ENCODE assay signal across 1 cellular context in the genomic region with DNA sequence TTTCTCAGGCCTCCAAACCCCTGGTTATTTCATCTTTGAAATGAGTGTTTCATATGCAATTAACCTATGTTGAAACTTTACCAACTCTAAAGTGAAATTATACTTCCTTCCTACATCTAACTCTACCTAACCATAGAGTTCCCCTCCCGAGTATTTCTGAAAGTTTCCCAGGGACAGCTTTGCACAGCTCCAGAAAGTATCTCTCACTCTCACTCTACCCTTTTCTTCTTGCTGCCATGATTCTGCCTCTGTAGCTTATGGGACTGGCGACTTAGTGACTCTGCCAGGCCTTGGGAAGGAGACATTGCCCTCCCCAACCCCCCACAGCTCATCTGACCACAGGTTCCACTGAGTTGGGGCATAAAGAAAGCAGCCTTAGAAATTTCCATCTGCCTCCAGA.
TF ChIP-seq lines count a peak whose summit lies in the region.

No MANE protein-coding gene starts in this region.

TF ChIP-seq in GM12878, 131 proteins besides CTCF, POLR2A, EP300 and RAD21 (continues in another document):
- TF ChIP-seq BHLHE40 (IDR thresholded peaks at IDR 0.05; ENCODE audit: borderline replicate concordance in 1 of 2, low read depth in 2 of 2, low read length in 1 of 2) (no peak), IKZF1 (conservative IDR thresholded peaks at IDR 0.05) (0 out of 2 replicates have a peak, but pooled peaks have one; percentile 5), CBX3 (IDR thresholded peaks at IDR 0.05; ENCODE audit: borderline replicate concordance, low read depth) (no peak), MTA2 (IDR thresholded peaks at IDR 0.05; ENCODE audit: low read depth) (no peak), RELA (IDR thresholded peaks at IDR 0.05; ENCODE audit: borderline replicate concordance, partially characterized antibody) (no peak), SMC3 (IDR thresholded peaks at IDR 0.05; ENCODE audit: borderline replicate concordance, low read length) (peak; percentile 14; the same call in 1 of the 2 replicates), KAT2A (conservative IDR thresholded peaks at IDR 0.05; ENCODE audit: control insufficient read depth, low read depth, low read length) (no peak), RAD51 (IDR thresholded peaks at IDR 0.05) (no peak), DPF2 (IDR thresholded peaks at IDR 0.05) (no peak), RFX5 (IDR thresholded peaks at IDR 0.05; ENCODE audit: low read depth, low read length) (no peak), FOS (IDR thresholded peaks at IDR 0.05; ENCODE audit: borderline replicate concordance, extremely low read depth, insufficient read length) (no peak), SIX5 (IDR thresholded peaks at IDR 0.05; ENCODE audit: low read depth, low read length, severe bottlenecking) (no peak), MEF2B (IDR thresholded peaks at IDR 0.05; ENCODE audit: partially characterized antibody, poor library complexity, severe bottlenecking) (peak; percentile 40), TCF12 (IDR thresholded peaks at IDR 0.05; ENCODE audit: low read depth, low read length) (0 out of 2 replicates have a peak, but pooled peaks have one; percentile 8), BCL3 (IDR thresholded peaks at IDR 0.05; ENCODE audit: borderline replicate concordance, insufficient read depth, low read depth, low read length, poor library complexity, severe bottlenecking) (peak; percentile 89), POLR2AphosphoS5 (IDR thresholded peaks at IDR 0.05; ENCODE audit: low read length) (peak; percentile 48; the same call in 1 of the 2 replicates), EED (IDR thresholded peaks at IDR 0.05; ENCODE audit: low read depth) (peak; percentile 79), PRDM15 (CRISPR knock-in tag; IDR thresholded peaks at IDR 0.05) (no peak), GATAD2B (conservative IDR thresholded peaks at IDR 0.05; ENCODE audit: low read depth) (no peak), IKZF2 (IDR thresholded peaks at IDR 0.05) (peak; percentile 57 to 58; a peak in 3 of 4 replicates), SREBF1 (IDR thresholded peaks at IDR 0.05; ENCODE audit: low read length) (no peak), ZBTB33 (IDR thresholded peaks at IDR 0.05) (no peak), STAT1 (conservative IDR thresholded peaks at IDR 0.05) (no peak), LARP7 (IDR thresholded peaks at IDR 0.05) (no peak), ATF3 (IDR thresholded peaks at IDR 0.05; ENCODE audit: borderline replicate concordance, extremely low read depth, low read depth, low read length) (no peak), CHD2 (IDR thresholded peaks at IDR 0.05; ENCODE audit: borderline replicate concordance, low read depth, low read length) (0 out of 2 replicates have a peak, but pooled peaks have one; percentile 35), ZSCAN29 (IDR thresholded peaks at IDR 0.05) (no peak), ZNF217 (IDR thresholded peaks at IDR 0.05) (no peak), BRCA1 (IDR thresholded peaks at IDR 0.05; ENCODE audit: low read depth, low read length) (no peak), CREM (IDR thresholded peaks at IDR 0.05; ENCODE audit: low read depth) (no peak), ZNF384 (IDR thresholded peaks at IDR 0.05; ENCODE audit: borderline replicate concordance, low read depth, low read length) (no peak), RBBP5 (conservative IDR thresholded peaks at IDR 0.05) (no peak), ZZZ3 (IDR thresholded peaks at IDR 0.05; ENCODE audit: control insufficient read depth, insufficient read length, low read depth) (no peak), NFYA (IDR thresholded peaks at IDR 0.05; ENCODE audit: borderline replicate concordance, low read depth, low read length) (no peak), JUNB (IDR thresholded peaks at IDR 0.05) (0 out of 2 replicates have a peak, but pooled peaks have one; percentile 5), CBX5 (IDR thresholded peaks at IDR 0.05; ENCODE audit: low read depth) (no peak), ZNF622 (IDR thresholded peaks at IDR 0.05) (no peak), PAX8 (IDR thresholded peaks at IDR 0.05) (no peak), WRNIP1 (IDR thresholded peaks at IDR 0.05; ENCODE audit: borderline replicate concordance, low read depth, low read length) (no peak)
- TF ChIP-seq, protein P1, sequence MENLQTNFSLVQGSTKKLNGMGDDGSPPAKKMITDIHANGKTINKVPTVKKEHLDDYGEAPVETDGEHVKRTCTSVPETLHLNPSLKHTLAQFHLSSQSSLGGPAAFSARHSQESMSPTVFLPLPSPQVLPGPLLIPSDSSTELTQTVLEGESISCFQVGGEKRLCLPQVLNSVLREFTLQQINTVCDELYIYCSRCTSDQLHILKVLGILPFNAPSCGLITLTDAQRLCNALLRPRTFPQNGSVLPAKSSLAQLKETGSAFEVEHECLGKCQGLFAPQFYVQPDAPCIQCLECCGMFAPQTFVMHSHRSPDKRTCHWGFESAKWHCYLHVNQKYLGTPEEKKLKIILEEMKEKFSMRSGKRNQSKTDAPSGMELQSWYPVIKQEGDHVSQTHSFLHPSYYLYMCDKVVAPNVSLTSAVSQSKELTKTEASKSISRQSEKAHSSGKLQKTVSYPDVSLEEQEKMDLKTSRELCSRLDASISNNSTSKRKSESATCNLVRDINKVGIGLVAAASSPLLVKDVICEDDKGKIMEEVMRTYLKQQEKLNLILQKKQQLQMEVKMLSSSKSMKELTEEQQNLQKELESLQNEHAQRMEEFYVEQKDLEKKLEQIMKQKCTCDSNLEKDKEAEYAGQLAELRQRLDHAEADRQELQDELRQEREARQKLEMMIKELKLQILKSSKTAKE (IDR thresholded peaks at IDR 0.05; ENCODE audit: low read depth, poor library complexity, severe bottlenecking): peak; percentile 8
- TF ChIP-seq, protein P2, sequence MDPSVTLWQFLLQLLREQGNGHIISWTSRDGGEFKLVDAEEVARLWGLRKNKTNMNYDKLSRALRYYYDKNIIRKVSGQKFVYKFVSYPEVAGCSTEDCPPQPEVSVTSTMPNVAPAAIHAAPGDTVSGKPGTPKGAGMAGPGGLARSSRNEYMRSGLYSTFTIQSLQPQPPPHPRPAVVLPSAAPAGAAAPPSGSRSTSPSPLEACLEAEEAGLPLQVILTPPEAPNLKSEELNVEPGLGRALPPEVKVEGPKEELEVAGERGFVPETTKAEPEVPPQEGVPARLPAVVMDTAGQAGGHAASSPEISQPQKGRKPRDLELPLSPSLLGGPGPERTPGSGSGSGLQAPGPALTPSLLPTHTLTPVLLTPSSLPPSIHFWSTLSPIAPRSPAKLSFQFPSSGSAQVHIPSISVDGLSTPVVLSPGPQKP (IDR thresholded peaks at IDR 0.05; ENCODE audit: low read depth, low read length): no peak
- TF ChIP-seq, protein P3, sequence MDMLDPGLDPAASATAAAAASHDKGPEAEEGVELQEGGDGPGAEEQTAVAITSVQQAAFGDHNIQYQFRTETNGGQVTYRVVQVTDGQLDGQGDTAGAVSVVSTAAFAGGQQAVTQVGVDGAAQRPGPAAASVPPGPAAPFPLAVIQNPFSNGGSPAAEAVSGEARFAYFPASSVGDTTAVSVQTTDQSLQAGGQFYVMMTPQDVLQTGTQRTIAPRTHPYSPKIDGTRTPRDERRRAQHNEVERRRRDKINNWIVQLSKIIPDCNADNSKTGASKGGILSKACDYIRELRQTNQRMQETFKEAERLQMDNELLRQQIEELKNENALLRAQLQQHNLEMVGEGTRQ (IDR thresholded peaks at IDR 0.05; ENCODE audit: borderline replicate concordance, low read depth, low read length): no peak
- TF ChIP-seq, protein P4, sequence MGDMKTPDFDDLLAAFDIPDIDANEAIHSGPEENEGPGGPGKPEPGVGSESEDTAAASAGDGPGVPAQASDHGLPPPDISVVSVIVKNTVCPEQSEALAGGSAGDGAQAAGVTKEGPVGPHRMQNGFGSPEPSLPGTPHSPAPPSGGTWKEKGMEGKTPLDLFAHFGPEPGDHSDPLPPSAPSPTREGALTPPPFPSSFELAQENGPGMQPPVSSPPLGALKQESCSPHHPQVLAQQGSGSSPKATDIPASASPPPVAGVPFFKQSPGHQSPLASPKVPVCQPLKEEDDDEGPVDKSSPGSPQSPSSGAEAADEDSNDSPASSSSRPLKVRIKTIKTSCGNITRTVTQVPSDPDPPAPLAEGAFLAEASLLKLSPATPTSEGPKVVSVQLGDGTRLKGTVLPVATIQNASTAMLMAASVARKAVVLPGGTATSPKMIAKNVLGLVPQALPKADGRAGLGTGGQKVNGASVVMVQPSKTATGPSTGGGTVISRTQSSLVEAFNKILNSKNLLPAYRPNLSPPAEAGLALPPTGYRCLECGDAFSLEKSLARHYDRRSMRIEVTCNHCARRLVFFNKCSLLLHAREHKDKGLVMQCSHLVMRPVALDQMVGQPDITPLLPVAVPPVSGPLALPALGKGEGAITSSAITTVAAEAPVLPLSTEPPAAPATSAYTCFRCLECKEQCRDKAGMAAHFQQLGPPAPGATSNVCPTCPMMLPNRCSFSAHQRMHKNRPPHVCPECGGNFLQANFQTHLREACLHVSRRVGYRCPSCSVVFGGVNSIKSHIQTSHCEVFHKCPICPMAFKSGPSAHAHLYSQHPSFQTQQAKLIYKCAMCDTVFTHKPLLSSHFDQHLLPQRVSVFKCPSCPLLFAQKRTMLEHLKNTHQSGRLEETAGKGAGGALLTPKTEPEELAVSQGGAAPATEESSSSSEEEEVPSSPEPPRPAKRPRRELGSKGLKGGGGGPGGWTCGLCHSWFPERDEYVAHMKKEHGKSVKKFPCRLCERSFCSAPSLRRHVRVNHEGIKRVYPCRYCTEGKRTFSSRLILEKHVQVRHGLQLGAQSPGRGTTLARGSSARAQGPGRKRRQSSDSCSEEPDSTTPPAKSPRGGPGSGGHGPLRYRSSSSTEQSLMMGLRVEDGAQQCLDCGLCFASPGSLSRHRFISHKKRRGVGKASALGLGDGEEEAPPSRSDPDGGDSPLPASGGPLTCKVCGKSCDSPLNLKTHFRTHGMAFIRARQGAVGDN (IDR thresholded peaks at IDR 0.05): no peak
- TF ChIP-seq, protein P5, sequence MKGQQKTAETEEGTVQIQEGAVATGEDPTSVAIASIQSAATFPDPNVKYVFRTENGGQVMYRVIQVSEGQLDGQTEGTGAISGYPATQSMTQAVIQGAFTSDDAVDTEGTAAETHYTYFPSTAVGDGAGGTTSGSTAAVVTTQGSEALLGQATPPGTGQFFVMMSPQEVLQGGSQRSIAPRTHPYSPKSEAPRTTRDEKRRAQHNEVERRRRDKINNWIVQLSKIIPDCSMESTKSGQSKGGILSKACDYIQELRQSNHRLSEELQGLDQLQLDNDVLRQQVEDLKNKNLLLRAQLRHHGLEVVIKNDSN (IDR thresholded peaks at IDR 0.05; ENCODE audit: borderline replicate concordance, extremely low read length, insufficient read depth, low read depth, low read length): no peak
- TF ChIP-seq, protein P6, sequence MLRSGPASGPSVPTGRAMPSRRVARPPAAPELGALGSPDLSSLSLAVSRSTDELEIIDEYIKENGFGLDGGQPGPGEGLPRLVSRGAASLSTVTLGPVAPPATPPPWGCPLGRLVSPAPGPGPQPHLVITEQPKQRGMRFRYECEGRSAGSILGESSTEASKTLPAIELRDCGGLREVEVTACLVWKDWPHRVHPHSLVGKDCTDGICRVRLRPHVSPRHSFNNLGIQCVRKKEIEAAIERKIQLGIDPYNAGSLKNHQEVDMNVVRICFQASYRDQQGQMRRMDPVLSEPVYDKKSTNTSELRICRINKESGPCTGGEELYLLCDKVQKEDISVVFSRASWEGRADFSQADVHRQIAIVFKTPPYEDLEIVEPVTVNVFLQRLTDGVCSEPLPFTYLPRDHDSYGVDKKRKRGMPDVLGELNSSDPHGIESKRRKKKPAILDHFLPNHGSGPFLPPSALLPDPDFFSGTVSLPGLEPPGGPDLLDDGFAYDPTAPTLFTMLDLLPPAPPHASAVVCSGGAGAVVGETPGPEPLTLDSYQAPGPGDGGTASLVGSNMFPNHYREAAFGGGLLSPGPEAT (IDR thresholded peaks at IDR 0.05; ENCODE audit: low read depth): no peak
